Comparison of ENCODE assay signal across 9 cellular contexts in genomic region chr1:79197421-79197820, GRCh38.
DNase-seq lines count a peak whose midpoint lies in the region; ATAC-seq and TF ChIP-seq lines count a peak whose summit lies in the region.
"Had no signal": no experiment of that assay in that cellular context is flagged by ENCODE, and none has a peak within 500 bp of the region (broad histone marks: within the 10 kb centered on the region; RNA-seq: fewer than 3 reads in every experiment).

No MANE protein-coding gene starts in this region.

- H3K4me3 ChIP-seq in epithelial cell of proximal tubule (ENCODE audit: low read depth, low read length) (no peak overlapping the region), retinal pigment epithelial cell (ENCODE audit: low read length) (no peak overlapping the region)
- no peak overlapping the region for H3K4me3 ChIP-seq in CD4-positive, alpha-beta memory T cell (ENCODE audit: low read length in 2 of 2)
- H3K4me3 ChIP-seq: pancreas had no signal

- peak; percentile 63 for TF ChIP-seq CTCF in epithelial cell of proximal tubule (conservative IDR thresholded peaks at IDR 0.05; ENCODE audit: low read depth, low read length)
- TF ChIP-seq CTCF in retinal pigment epithelial cell (conservative IDR thresholded peaks at IDR 0.05; ENCODE audit: low read depth, low read length), result peak; percentile 36

- H3K4me1 ChIP-seq in CD4-positive, alpha-beta memory T cell (ENCODE audit: insufficient read depth, low read length), result no peaks in the 10 kb centered on the region
- H3K4me1 ChIP-seq: pancreas had no signal

- H3K9me3 Mint-ChIP-seq in CD4-positive, alpha-beta memory T cell, result peaks cover 0 to 12% (median 4%) of the 10 kb centered on the region in 8 donors

- H3K27ac ChIP-seq in CD4-positive, alpha-beta memory T cell (ENCODE audit: low read depth, low read length), result no peak overlapping the region
- H3K27ac ChIP-seq: pancreas had no signal

- no peaks in the 10 kb centered on the region for H3K4me1 Mint-ChIP-seq in CD4-positive, alpha-beta memory T cell

- no peak overlapping the region for H3K4me3 Mint-ChIP-seq in CD4-positive, alpha-beta memory T cell

- no peaks in the 10 kb centered on the region for H3K36me3 Mint-ChIP-seq in CD4-positive, alpha-beta memory T cell

- no peaks in the 10 kb centered on the region for H3K36me3 ChIP-seq in CD4-positive, alpha-beta memory T cell (ENCODE audit: insufficient read depth, low read length)
- H3K36me3 ChIP-seq: pancreas had no signal

- no peaks in the 10 kb centered on the region for H3K9me3 ChIP-seq in CD4-positive, alpha-beta memory T cell (ENCODE audit: control insufficient read depth in 1 of 2, low read length in 2 of 2)
- H3K9me3 ChIP-seq: pancreas had no signal

- POLR2A ChIA-PET in CD4-positive, alpha-beta memory T cell (lab: Charles Lee; ENCODE audit: partially characterized antibody), result no interaction called here

- no peaks in the 10 kb centered on the region for H3K27me3 Mint-ChIP-seq in CD4-positive, alpha-beta memory T cell

- CTCF ChIA-PET in CD4-positive, alpha-beta memory T cell (lab: Charles Lee; ENCODE audit: partially characterized antibody), result no interaction called here

- H3K27ac Mint-ChIP-seq in CD4-positive, alpha-beta memory T cell, result no peak overlapping the region

- intact Hi-C loops in CD4-positive, alpha-beta memory T cell (cut with micrococcal nuclease), result no loop called here

- ATAC-seq in GM18498 (IDR thresholded peaks at IDR 0.05; ENCODE audit: unreplicated experiment), result no peak
- ATAC-seq: pancreas had no signal

- peak; percentile 2 to 40 for DNase-seq in NCI-H524 (lab: John Stamatoyannopoulos, UW)
- DNase-seq in NCI-H524 treated with DMSO at 0.1 percent for 48 hours (lab: John Stamatoyannopoulos, UW), result no peak
- DNase-seq in NCI-H82 treated with DMSO at 0.1 percent for 48 hours (lab: John Stamatoyannopoulos, UW; ENCODE audit: unreplicated experiment), result peak; percentile 62
- no peak for DNase-seq in epithelial cell of proximal tubule (ENCODE audit: low read depth)
- DNase-seq in retinal pigment epithelial cell (ENCODE audit: low read depth), result no peak
- DNase-seq in OCI-M2 (lab: John Stamatoyannopoulos, UW; ENCODE audit: unreplicated experiment), result no peak
- DNase-seq in CD4-positive, alpha-beta memory T cell, result no peak
- DNase-seq: pancreas had no signal

- H3K27me3 ChIP-seq in CD4-positive, alpha-beta memory T cell (ENCODE audit: insufficient read depth, low read length), result no peaks in the 10 kb centered on the region

Comparison
In these comparisons a context has a peak if more than half of its experiments do, and no peak if none do; other contexts are left out.
1. DNase-seq: peak in NCI-H524 (2 of 2) and NCI-H82 treated with DMSO at 0.1 percent for 48 hours (single experiment); none in NCI-H524 treated with DMSO at 0.1 percent for 48 hours (single experiment), epithelial cell of proximal tubule (single experiment), retinal pigment epithelial cell (single experiment), OCI-M2 (single experiment) and CD4-positive, alpha-beta memory T cell (0 of 5).